Comparison of ENCODE assay signal across 10 cellular contexts in genomic region chr1:155175927-155176371, GRCh38. TPM values are rescaled to one million over a fixed set of nuclear protein-coding genes. Genes with fewer than 3 reads are reported as not detected.
A peak's percentile ranks its signal among the peaks of the same experiment; 100 is the strongest.
DNase-seq lines count a peak whose midpoint lies in the region; ATAC-seq, FAIRE-seq and TF ChIP-seq lines count a peak whose summit lies in the region.
"Had no signal": no experiment of that assay in that cellular context is flagged by ENCODE, and none has a peak within 500 bp of the region (broad histone marks: within the 10 kb centered on the region; RNA-seq: fewer than 3 reads in every experiment).

No MANE protein-coding gene starts in this region.

- ATAC-seq in PC-3: no peak
- no peak for ATAC-seq in HG02588 (IDR thresholded peaks at IDR 0.05; ENCODE audit: unreplicated experiment)
- no peak for ATAC-seq in GM21786 (IDR thresholded peaks at IDR 0.05; ENCODE audit: unreplicated experiment)

- H3K4me1 ChIP-seq in A673 (ENCODE audit: insufficient read depth, low read length, poor library complexity, severe bottlenecking) (peaks cover 24% of the 10 kb centered on the region), PC-3 (ENCODE audit: insufficient read depth, low read length) (peaks cover 29% of the 10 kb centered on the region), endodermal cell (ENCODE audit: control insufficient read depth, insufficient read depth, low read length) (no peaks in the 10 kb centered on the region)

- peaks cover 14% of the 10 kb centered on the region for H3K4me1 Mint-ChIP-seq in endodermal cell

- peaks cover 20% of the 10 kb centered on the region for H3K79me2 ChIP-seq in PC-3 (ENCODE audit: low read length)

- H4K20me1 ChIP-seq in PC-3 (ENCODE audit: low read length): no peaks in the 10 kb centered on the region

- DNase-seq in A673 (ENCODE audit: low spot score) (peak; percentile 48), D721Med (ENCODE audit: insufficient read length, low spot score) (peak; percentile 17), PC-3 (peak; percentile 27), endodermal cell (peak; percentile 46), activated gamma-delta T cell (lab: John Stamatoyannopoulos, UW) (no peak), germinal center (ENCODE audit: low spot score) (no peak)

- BruUV-seq in A673 (replicated peaks; lab: Mats Ljungman, UMichigan): no TSS peak
- BruUV-seq in PC-3 (replicated peaks; lab: Mats Ljungman, UMichigan): no TSS peak

- CTCF ChIA-PET in A673 (lab: Charles Lee) (interaction anchor here (1.0 to 3.9 kb wide), 4 partner anchors 8 to 85 kb away, joined by 3 to 39 read pairs (median 4); no protein-coding TSS in a partner anchor), PC-3 (lab: Charles Lee) (interaction anchor here (1.2 kb wide), 1 partner anchor 17 kb away, joined by 8 read pairs; no protein-coding TSS in a partner anchor)

- H3K27me3 ChIP-seq in A673 (replicated peaks; ENCODE audit: insufficient read depth, low read depth, low read length, poor library complexity) (no peaks in the 10 kb centered on the region), PC-3 (ENCODE audit: low read length) (no peaks in the 10 kb centered on the region), endodermal cell (ENCODE audit: control insufficient read depth, insufficient read depth, low read length, poor library complexity, severe bottlenecking) (no peaks in the 10 kb centered on the region)

- POLR2A ChIA-PET in A673 (lab: Charles Lee; ENCODE audit: low non-redundant PET): no interaction called here
- POLR2A ChIA-PET in PC-3 (lab: Charles Lee; ENCODE audit: unreplicated experiment): interaction anchor here (0.6 kb wide), 1 partner anchor 33 kb away, joined by 3 read pairs; no protein-coding TSS in a partner anchor

- H2AFZ ChIP-seq in PC-3 (ENCODE audit: low read length): no peak overlapping the region

- peaks cover 9% of the 10 kb centered on the region for H3K36me3 Mint-ChIP-seq in endodermal cell (ENCODE audit: low read depth)

- H3K9me3 Mint-ChIP-seq in endodermal cell: no peaks in the 10 kb centered on the region
- H3K9me3 Mint-ChIP-seq: memory B cell had no signal

- no peak overlapping the region for H3K27ac Mint-ChIP-seq in endodermal cell

- no peaks in the 10 kb centered on the region for H3K9me2 ChIP-seq in PC-3 (replicated peaks; ENCODE audit: low read length)

- H3K4me3 ChIP-seq in A673 (ENCODE audit: low read depth, low read length, poor library complexity, severe bottlenecking): no peak overlapping the region
- no peak overlapping the region for H3K4me3 ChIP-seq in PC-3 (ENCODE audit: low read length)
- H3K4me3 ChIP-seq in endodermal cell (ENCODE audit: low read length): no peak overlapping the region

- no peak overlapping the region for H3K9ac ChIP-seq in PC-3 (ENCODE audit: low read length)
- no peak overlapping the region for H3K9ac ChIP-seq in endodermal cell (ENCODE audit: extremely low read depth, low read length, poor library complexity, severe bottlenecking)

- no peak overlapping the region for H3K27ac ChIP-seq in A673 (ENCODE audit: low read depth, low read length, poor library complexity, severe bottlenecking)
- no peak overlapping the region for H3K27ac ChIP-seq in PC-3 (ENCODE audit: low read length)
- no peak overlapping the region for H3K27ac ChIP-seq in endodermal cell (ENCODE audit: low read depth, low read length)

- TF ChIP-seq CTCF in A673 (conservative IDR thresholded peaks at IDR 0.05; ENCODE audit: low read depth, low read length) (no peak; the same call in 1 of the 2 replicates), D721Med (IDR thresholded peaks at IDR 0.05; ENCODE audit: insufficient read depth, missing control alignments) (no peak), PC-3 (conservative IDR thresholded peaks at IDR 0.05; ENCODE audit: low read depth, low read length) (no peak), endodermal cell (conservative IDR thresholded peaks at IDR 0.05) (no peak)

- H3K36me3 ChIP-seq in A673 (ENCODE audit: insufficient read depth, low read length, poor library complexity, severe bottlenecking): peaks cover 4% of the 10 kb centered on the region
- no peaks in the 10 kb centered on the region; the same call in 1 of the 2 replicates for H3K36me3 ChIP-seq in PC-3 (ENCODE audit: low read depth, low read length)
- H3K36me3 ChIP-seq in endodermal cell (ENCODE audit: control insufficient read depth, insufficient read depth, low read length): peaks cover 17% of the 10 kb centered on the region

- intact Hi-C loops in A673 (cut with micrococcal nuclease; ENCODE audit: unreplicated experiment) (loop anchor here (10.0 kb wide), 2 partner anchors 149 to 419 kb away; partner anchors contain the start of gene RUSC1), PC-3 (cut with micrococcal nuclease) (loop anchor here (1.0 to 5.0 kb wide), 3 partner anchors 17 to 416 kb away; no protein-coding TSS in a partner anchor)

- H3F3A ChIP-seq in PC-3 (ENCODE audit: low read length, unreplicated experiment): peaks cover 4% of the 10 kb centered on the region

- WGBS in endodermal cell (ENCODE audit: insufficient coverage in 1 of 2, insufficient read length in 1 of 2), 2 experiments: 84 to 93% methylated on average over 3 to 9 of the region's 9 CpGs

- H3K9me3 ChIP-seq in A673 (ENCODE audit: low read depth, low read length, poor library complexity, severe bottlenecking) (no peaks in the 10 kb centered on the region), PC-3 (ENCODE audit: low read length) (no peaks in the 10 kb centered on the region), endodermal cell (ENCODE audit: control insufficient read depth, low read length) (no peaks in the 10 kb centered on the region)

- peaks cover 15% of the 10 kb centered on the region for H3K27me3 Mint-ChIP-seq in endodermal cell (ENCODE audit: insufficient read depth)
- H3K27me3 Mint-ChIP-seq: memory B cell had no signal

- no peak overlapping the region for H3K4me2 ChIP-seq in PC-3 (ENCODE audit: low read length)

- no peak overlapping the region for H3K4me3 Mint-ChIP-seq in endodermal cell

- no peak for FAIRE-seq in D721Med (lab: Jason Lieb, UNC)
- FAIRE-seq: colon had no signal

RNA-seq across cellular contexts. Expression of gene TRIM46, which starts 2.3 kb away (rescaled TPM):
- total RNA-seq in A673 (2021) (5.1 and 6.2 TPM in 2 replicates), PC-3 (2014; rRNA removed) (4.1 and 5.4 TPM in 2 replicates), endodermal cell (1 to 10 TPM; 5.1 to 7.1 TPM)
- 9.8 TPM for polyA plus RNA-seq in endodermal cell (2013, experiment 1 of 2)
- polyA plus RNA-seq in endodermal cell (2013, experiment 2 of 2): 9.5 TPM

RNA-seq across cellular contexts. Expression of gene KRTCAP2, which starts 2.8 kb away (rescaled TPM):
- 162 and 179 TPM in 2 replicates for total RNA-seq in A673 (2021)
- total RNA-seq in PC-3 (2014; rRNA removed): 241 and 257 TPM in 2 replicates
- total RNA-seq in endodermal cell: 100 to 1,000 TPM; 143 to 152 TPM
- 161 TPM for polyA plus RNA-seq in endodermal cell (2013, experiment 1 of 2)
- polyA plus RNA-seq in endodermal cell (2013, experiment 2 of 2): 154 TPM

RNA-seq across cellular contexts. Expression of gene THBS3, which starts 31.7 kb away (rescaled TPM):
- 23.2 and 29.7 TPM in 2 replicates for total RNA-seq in A673 (2021)
- total RNA-seq in PC-3 (2014; rRNA removed): 12.0 and 13.0 TPM in 2 replicates
- total RNA-seq in endodermal cell: 10 to 100 TPM; 17.6 to 27.9 TPM
- polyA plus RNA-seq in endodermal cell (2013, experiment 1 of 2): 80.6 TPM
- polyA plus RNA-seq in endodermal cell (2013, experiment 2 of 2): 67.8 TPM

RNA-seq across cellular contexts. Expression of gene MTX1, which starts 32.5 kb away (rescaled TPM):
- total RNA-seq in A673 (2021) (65.2 and 75.9 TPM in 2 replicates), PC-3 (2014; rRNA removed) (141 and 152 TPM in 2 replicates), endodermal cell (10 to 100 TPM; 47.3 to 63.2 TPM)
- polyA plus RNA-seq in endodermal cell (2013, experiment 1 of 2): 43.6 TPM
- polyA plus RNA-seq in endodermal cell (2013, experiment 2 of 2): 43.3 TPM

RNA-seq across cellular contexts. Expression of gene DPM3, which starts 35.6 kb away (rescaled TPM):
- total RNA-seq in A673 (2021): 34.0 and 37.4 TPM in 2 replicates
- total RNA-seq in PC-3 (2014; rRNA removed): 53.6 and 74.3 TPM in 2 replicates
- 10 to 100 TPM; 48.8 to 73.4 TPM for total RNA-seq in endodermal cell
- polyA plus RNA-seq in endodermal cell (2013, experiment 1 of 2): 89.8 TPM
- polyA plus RNA-seq in endodermal cell (2013, experiment 2 of 2): 83.0 TPM

Comparison
In these comparisons a context has a peak if more than half of its experiments do, and no peak if none do; other contexts are left out.
1. DNase-seq: peak in A673 (single experiment), D721Med (single experiment), PC-3 (single experiment) and endodermal cell (single experiment); none in activated gamma-delta T cell (single experiment) and germinal center (single experiment).